In the genomic region with DNA sequence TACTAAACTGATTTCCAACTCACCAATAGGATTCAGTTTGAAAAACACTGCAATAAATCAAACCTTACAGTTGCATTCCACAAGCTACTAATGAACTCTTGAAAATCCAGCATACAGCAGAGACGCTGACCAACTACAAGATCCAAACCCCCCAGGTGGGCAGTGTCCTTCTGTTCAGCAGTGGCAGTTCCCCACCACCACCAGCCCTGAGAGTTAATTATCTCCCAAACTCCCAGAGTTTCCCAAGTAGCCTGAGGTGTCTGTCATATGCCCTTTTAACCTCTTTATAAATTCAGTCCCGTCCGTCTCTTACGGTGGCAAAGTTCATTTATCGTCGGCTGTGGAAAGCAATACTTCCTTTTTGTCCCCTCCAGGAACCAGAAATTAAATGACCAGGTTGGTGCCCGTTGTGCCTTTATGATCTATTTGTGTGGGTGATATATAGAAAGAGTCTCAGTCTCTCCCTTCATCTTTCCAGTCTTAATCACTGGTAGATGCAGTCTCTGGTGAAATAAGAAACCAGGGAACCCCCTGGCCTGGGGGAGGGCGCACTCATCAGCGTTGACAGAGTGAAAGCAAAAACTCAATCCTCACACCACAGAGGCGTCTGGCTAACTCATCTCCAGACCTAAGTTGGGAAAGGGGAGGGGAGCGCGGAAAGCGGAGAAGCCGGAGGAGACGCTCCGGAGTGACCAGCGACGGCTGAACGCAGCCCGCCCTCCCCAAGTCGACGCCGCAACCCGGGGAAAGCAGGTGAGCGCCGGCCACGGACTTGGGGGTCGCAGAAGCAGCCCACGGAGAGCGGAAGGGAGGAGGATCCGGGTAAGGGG, we compare ENCODE assay signal across 8 cellular contexts. TPM values are rescaled to one million over a fixed set of nuclear protein-coding genes. Genes with fewer than 3 reads are reported as not detected.
A peak's percentile ranks its signal among the peaks of the same experiment; 100 is the strongest.
DNase-seq lines count a peak whose midpoint lies in the region; ATAC-seq and TF ChIP-seq lines count a peak whose summit lies in the region.

No MANE protein-coding gene starts in this region.

- DNase-seq in activated gamma-delta T cell treated with Interleukin-2 at 50 U/mL for 16 hours (peak; percentile 44), activated gamma-delta T cell (lab: John Stamatoyannopoulos, UW) (no peak), Panc1 (ENCODE audit: low read depth, low spot score) (no peak), fibroblast of the conjunctiva (ENCODE audit: low read depth) (peak; percentile 47), substantia nigra (lab: John Stamatoyannopoulos, UW) (peak in 16 of 49 donors; percentile 9 to 64 (median 40))

- H2AFZ ChIP-seq in neuron (ENCODE audit: low read depth, low read length), result peak overlapping the region; percentile 59

- H3K4me1 Mint-ChIP-seq in activated T-helper 17 cell treated with anti-CD3 and anti-CD28 coated beads, Interleukin-2, amount 50 U/mL, for 72 hours, result peaks cover 40% of the 10 kb centered on the region

- H3K27ac ChIP-seq in Panc1 (ENCODE audit: low read length) (peak overlapping the region; percentile 88), substantia nigra (ENCODE audit: low read depth, low read length, poor library complexity, severe bottlenecking) (peak overlapping the region; percentile 64)

- peaks cover 29% of the 10 kb centered on the region for H3K36me3 Mint-ChIP-seq in activated T-helper 17 cell treated with anti-CD3 and anti-CD28 coated beads, Interleukin-2, amount 50 U/mL, for 72 hours (ENCODE audit: low read depth)

- ATAC-seq in HG03039 (IDR thresholded peaks at IDR 0.05; ENCODE audit: unreplicated experiment) (peak; percentile 44), Panc1 (peak; percentile 57)
- peak; percentile 90 for ATAC-seq in activated T-helper 17 cell treated with anti-CD3 and anti-CD28 coated beads, Interleukin-2, amount 50 U/mL, for 72 hours (replicated peaks)

- H3K27me3 Mint-ChIP-seq in activated T-helper 17 cell treated with anti-CD3 and anti-CD28 coated beads, Interleukin-2, amount 50 U/mL, for 72 hours, result no peaks in the 10 kb centered on the region

- H3K27ac Mint-ChIP-seq in activated T-helper 17 cell treated with anti-CD3 and anti-CD28 coated beads, Interleukin-2, amount 50 U/mL, for 72 hours, result peak overlapping the region; percentile 95

- intact Hi-C loops in Panc1 (cut with micrococcal nuclease; ENCODE audit: unreplicated experiment), result no loop called here

- H3K9me3 Mint-ChIP-seq in activated T-helper 17 cell treated with anti-CD3 and anti-CD28 coated beads, Interleukin-2, amount 50 U/mL, for 72 hours, result no peaks in the 10 kb centered on the region

- BruUV-seq in Panc1 (replicated peaks; lab: Mats Ljungman, UMichigan), result TSS peak; percentile 71

- H3K4me1 ChIP-seq in Panc1 (ENCODE audit: control insufficient read depth, insufficient read depth, low read length), result peaks cover 36% of the 10 kb centered on the region
- H3K4me1 ChIP-seq in neuron (ENCODE audit: insufficient read depth, low read length), result peaks cover 38% of the 10 kb centered on the region

- no peaks in the 10 kb centered on the region for H3K27me3 ChIP-seq in Panc1 (ENCODE audit: control insufficient read depth, insufficient read depth, low read length)
- no peaks in the 10 kb centered on the region for H3K27me3 ChIP-seq in neuron (ENCODE audit: insufficient read depth, low read length)

- H3K9me3 ChIP-seq in Panc1 (ENCODE audit: control insufficient read depth, insufficient read depth, low read depth, low read length) (no peaks in the 10 kb centered on the region), neuron (ENCODE audit: low read length) (no peaks in the 10 kb centered on the region)

- no peak for TF ChIP-seq CTCF in Panc1 (IDR thresholded peaks at IDR 0.05)

- CTCF ChIA-PET in Panc1 (lab: Charles Lee), result no interaction called here

- in situ Hi-C loops in Panc1 (cut with HindIII; ENCODE audit: low pct_unique_long_range_greater_than_20kb, low sequenced_read_pairs), result no loop called here

- H3K4me3 Mint-ChIP-seq in activated T-helper 17 cell treated with anti-CD3 and anti-CD28 coated beads, Interleukin-2, amount 50 U/mL, for 72 hours, result peak overlapping the region; percentile 88

- H3K36me3 ChIP-seq in Panc1 (ENCODE audit: control insufficient read depth, insufficient read depth, low read length) (peaks cover 4% of the 10 kb centered on the region; the same call in 1 of the 2 replicates), neuron (ENCODE audit: insufficient read depth, low read length) (peaks cover 3% of the 10 kb centered on the region)

- POLR2A ChIA-PET in Panc1 (lab: Charles Lee), result no interaction called here

- H3K4me3 ChIP-seq in Panc1 (ENCODE audit: low read depth in 2 of 2, low read length in 2 of 2) (peak overlapping the region; percentile 81 to 96), neuron (ENCODE audit: low read length) (peak overlapping the region; percentile 73)

RNA-seq across cellular contexts. Expression of gene MRPL14, which starts 0.7 kb away (rescaled TPM):
- 82.0 TPM for total RNA-seq in Panc1 (2021; ENCODE audit: unreplicated experiment)
- polyA plus RNA-seq in Panc1 (2012; ENCODE audit: insufficient read length), result 80.3 TPM
- total RNA-seq in activated T-helper 17 cell treated with anti-CD3 and anti-CD28 coated beads, Interleukin-2, amount 50 U/mL, for 72 hours, result 10 to 100 TPM; 29.3 to 54.0 TPM

RNA-seq across cellular contexts. Expression of gene TMEM63B, which starts 0.8 kb away (rescaled TPM):
- total RNA-seq in Panc1 (2021; ENCODE audit: unreplicated experiment), result 54.1 TPM
- polyA plus RNA-seq in Panc1 (2012; ENCODE audit: insufficient read length), result 81.4 TPM
- 10 to 100 TPM; 12.1 to 21.4 TPM for total RNA-seq in activated T-helper 17 cell treated with anti-CD3 and anti-CD28 coated beads, Interleukin-2, amount 50 U/mL, for 72 hours

RNA-seq across cellular contexts. Expression of gene CAPN11, which starts 32.1 kb away (rescaled TPM):
- total RNA-seq in Panc1 (2021; ENCODE audit: unreplicated experiment), result 1.2 TPM
- polyA plus RNA-seq in Panc1 (2012; ENCODE audit: insufficient read length), result 0.85 TPM
- 1 to 10 TPM in 1 of 2 donors, not detected in 1; 1.1 TPM for total RNA-seq in activated T-helper 17 cell treated with anti-CD3 and anti-CD28 coated beads, Interleukin-2, amount 50 U/mL, for 72 hours

Comparison
In these comparisons a context has a peak if more than half of its experiments do, and no peak if none do; other contexts are left out.
1. DNase-seq: peak in activated gamma-delta T cell treated with Interleukin-2 at 50 U/mL for 16 hours (single experiment) and fibroblast of the conjunctiva (single experiment); none in activated gamma-delta T cell (single experiment) and Panc1 (single experiment).
2. Peak in every context shown above with its lines, with median percentiles within 50 percentile points of each other: ATAC-seq.